8 cellular contexts compared by ENCODE assay signal in genomic region chr9:26744362-26744965, GRCh38.
DNase-seq lines count a peak whose midpoint lies in the region; ATAC-seq and TF ChIP-seq lines count a peak whose summit lies in the region.

No MANE protein-coding gene starts in this region.

- H3K27me3 ChIP-seq in heart left ventricle = no peaks in the 10 kb centered on the region

- ATAC-seq in heart left ventricle (no peak), left cardiac atrium (no peak), HG02973 (IDR thresholded peaks at IDR 0.05; ENCODE audit: unreplicated experiment) (no peak), HG02588 (IDR thresholded peaks at IDR 0.05; ENCODE audit: unreplicated experiment) (no peak), GM19023 (IDR thresholded peaks at IDR 0.05; ENCODE audit: unreplicated experiment) (no peak)

- WGBS in heart left ventricle, 4 donors = 31 to 42% (median 32%) methylated on average over 2 of the region's 2 CpGs

- peak; percentile 64 to 92 (median 82) for TF ChIP-seq CTCF in heart left ventricle (IDR thresholded peaks at IDR 0.05)
- peak; percentile 64 for TF ChIP-seq CTCF in epithelial cell of proximal tubule (conservative IDR thresholded peaks at IDR 0.05; ENCODE audit: low read depth, low read length)

- H3K36me3 ChIP-seq in heart left ventricle = no peaks in the 10 kb centered on the region

- intact Hi-C loops in heart left ventricle (cut with DNase I) (loop anchor here in 9 of 10 donors (2.0 to 10.0 kb wide), 8 partner anchors 60 to 530 kb away; no protein-coding TSS in a partner anchor), left cardiac atrium (cut with DNase I) (loop anchor here in 1 of 2 donors (10.0 kb wide), 1 partner anchor 230 kb away; no protein-coding TSS in a partner anchor)

- H3K4me1 ChIP-seq in heart left ventricle = no peaks in the 10 kb centered on the region

- DNase-seq in heart left ventricle = no peak
- no peak for DNase-seq in left cardiac atrium
- DNase-seq in NCI-H774 (lab: John Stamatoyannopoulos, UW) = peak; percentile 19
- DNase-seq in epithelial cell of proximal tubule (ENCODE audit: low read depth) = no peak
- peak; percentile 9 for DNase-seq in putamen (ENCODE audit: low spot score)

- no peak overlapping the region for H3K4me3 ChIP-seq in heart left ventricle
- H3K4me3 ChIP-seq in epithelial cell of proximal tubule (ENCODE audit: low read depth, low read length) = no peak overlapping the region

- TF ChIP-seq POLR2A in heart left ventricle (IDR thresholded peaks at IDR 0.05) = no peak

- peaks cover 0 to 8% (median 0%) of the 10 kb centered on the region in 12 donors for H3K9me3 ChIP-seq in heart left ventricle

- no peak overlapping the region for H3K27ac ChIP-seq in heart left ventricle

Comparison
In these comparisons a context has a peak if more than half of its experiments do, and no peak if none do; other contexts are left out.
1. DNase-seq: peak in NCI-H774 (single experiment) and putamen (single experiment); none in heart left ventricle (0 of 5), left cardiac atrium (single experiment) and epithelial cell of proximal tubule (single experiment).